In the genomic region with DNA sequence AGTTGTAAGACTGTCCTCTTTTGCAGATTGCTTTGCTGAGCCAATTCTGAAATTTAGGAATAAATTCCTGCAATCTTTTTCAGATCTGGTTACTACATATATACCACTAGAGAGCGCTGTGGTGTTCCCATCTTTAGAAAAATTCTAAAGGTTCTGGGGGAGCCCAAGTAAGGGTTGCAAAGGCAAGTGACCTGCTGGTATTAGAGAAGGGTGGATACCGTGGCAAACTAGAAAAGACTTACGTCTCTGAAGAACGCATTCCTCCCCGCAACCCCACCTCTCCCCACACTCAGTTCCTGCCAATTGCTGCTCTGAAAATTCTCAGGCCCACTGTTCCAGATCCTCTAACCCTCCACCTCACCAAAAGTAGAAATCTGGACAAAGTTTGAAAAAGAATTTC, we compare ENCODE assay signal across 8 cellular contexts. TPM values are rescaled to one million over a fixed set of nuclear protein-coding genes. Genes with fewer than 3 reads are reported as not detected.
DNase-seq lines count a peak whose midpoint lies in the region; ATAC-seq and TF ChIP-seq lines count a peak whose summit lies in the region.

No MANE protein-coding gene starts in this region.

- H3K9me3 Mint-ChIP-seq in stimulated activated naive CD8-positive, alpha-beta T cell treated with anti-CD3 and anti-CD28 coated beads, Interleukin-15, Interleukin-2, amounts not matched to agents 100 ng/mL and 50 ng/mL, for 24 hours = no peaks in the 10 kb centered on the region

- H4K20me1 ChIP-seq in smooth muscle cell (ENCODE audit: low read depth) = no peaks in the 10 kb centered on the region

- H3K27me3 Mint-ChIP-seq in stimulated activated naive CD8-positive, alpha-beta T cell treated with anti-CD3 and anti-CD28 coated beads, Interleukin-15, Interleukin-2, amounts not matched to agents 100 ng/mL and 50 ng/mL, for 24 hours = no peaks in the 10 kb centered on the region

- H3K9ac ChIP-seq in smooth muscle cell (ENCODE audit: low read depth) = no peak overlapping the region

- H3K27me3 ChIP-seq in smooth muscle cell (ENCODE audit: low read depth) = no peaks in the 10 kb centered on the region

- no peak overlapping the region for H3K4me2 ChIP-seq in smooth muscle cell

- TF ChIP-seq CTCF in fibroblast of villous mesenchyme (IDR thresholded peaks at IDR 0.05; ENCODE audit: insufficient read depth, low read depth, low read length) (peak; percentile 72), smooth muscle cell (IDR thresholded peaks at IDR 0.05; ENCODE audit: borderline replicate concordance, insufficient read depth, poor library complexity, severe bottlenecking) (peak; percentile 72)

- no peak overlapping the region for H3K4me3 Mint-ChIP-seq in stimulated activated naive CD8-positive, alpha-beta T cell treated with anti-CD3 and anti-CD28 coated beads, Interleukin-15, Interleukin-2, amounts not matched to agents 100 ng/mL and 50 ng/mL, for 24 hours

- no peak for ATAC-seq in stimulated activated naive CD8-positive, alpha-beta T cell treated with anti-CD3 and anti-CD28 coated beads, Interleukin-15, Interleukin-2, amounts not matched to agents 100 U/mL and 50 U/mL, for 24 hours
- ATAC-seq in HG03378 (IDR thresholded peaks at IDR 0.05; ENCODE audit: unreplicated experiment) (peak; percentile 51), GM18873 (IDR thresholded peaks at IDR 0.05; ENCODE audit: low FRiP score, unreplicated experiment) (no peak)

- H3K79me2 ChIP-seq in smooth muscle cell (ENCODE audit: low read depth) = no peaks in the 10 kb centered on the region

- no peak overlapping the region for H2AFZ ChIP-seq in smooth muscle cell (ENCODE audit: low read depth)

- H3F3A ChIP-seq in smooth muscle cell (ENCODE audit: low read depth) = peaks cover 11% of the 10 kb centered on the region

- no peaks in the 10 kb centered on the region for H3K36me3 Mint-ChIP-seq in stimulated activated naive CD8-positive, alpha-beta T cell treated with anti-CD3 and anti-CD28 coated beads, Interleukin-15, Interleukin-2, amounts not matched to agents 100 ng/mL and 50 ng/mL, for 24 hours (ENCODE audit: low read depth)

- H3K4me1 Mint-ChIP-seq in stimulated activated naive CD8-positive, alpha-beta T cell treated with anti-CD3 and anti-CD28 coated beads, Interleukin-15, Interleukin-2, amounts not matched to agents 100 ng/mL and 50 ng/mL, for 24 hours (ENCODE audit: low read depth) = no peaks in the 10 kb centered on the region

- DNase-seq in stimulated activated naive CD8-positive, alpha-beta T cell treated with anti-CD3 and anti-CD28 coated beads, Interleukin-15, Interleukin-2, amounts not matched to agents 100 U/mL and 50 U/mL, for 24 hours = no peak
- DNase-seq in SW 1271 (lab: John Stamatoyannopoulos, UW) (peak; percentile 28 to 55), fibroblast of villous mesenchyme (ENCODE audit: low read depth) (peak; percentile 44), smooth muscle cell (lab: John Stamatoyannopoulos, UW; ENCODE audit: unreplicated experiment) (no peak), NCI-H1930 (lab: John Stamatoyannopoulos, UW) (no peak)

- H3K27ac Mint-ChIP-seq in stimulated activated naive CD8-positive, alpha-beta T cell treated with anti-CD3 and anti-CD28 coated beads, Interleukin-15, Interleukin-2, amounts not matched to agents 100 ng/mL and 50 ng/mL, for 24 hours = peak overlapping the region; percentile 6

- 25% methylated on average over 5 of the region's 5 CpGs for WGBS in smooth muscle cell (ENCODE audit: low lambda C conversion rate)

- no peak overlapping the region for H3K27ac ChIP-seq in smooth muscle cell (ENCODE audit: low read depth)

- no peaks in the 10 kb centered on the region for H3K36me3 ChIP-seq in smooth muscle cell (ENCODE audit: low read depth)

- peaks cover 6% of the 10 kb centered on the region for H3K4me1 ChIP-seq in smooth muscle cell (ENCODE audit: low read depth)

- H3K4me3 ChIP-seq in fibroblast of villous mesenchyme (ENCODE audit: low read depth, low read length) = no peak overlapping the region
- no peak overlapping the region for H3K4me3 ChIP-seq in smooth muscle cell

- H3K9me3 ChIP-seq in smooth muscle cell (replicated peaks; ENCODE audit: low read depth) = no peaks in the 10 kb centered on the region

RNA-seq across cellular contexts. Expression of a gene that starts 48.5 kb away (rescaled TPM):
- under 0.01 TPM in 1 of 2 replicates, not detected in the other for total RNA-seq in fibroblast of villous mesenchyme
- total RNA-seq in smooth muscle cell = 0.18 and 0.63 TPM in 2 replicates
- 0.14 and 1.3 TPM in 2 replicates for polyA plus RNA-seq in smooth muscle cell

Comparison
In these comparisons a context has a peak if more than half of its experiments do, and no peak if none do; other contexts are left out.
1. DNase-seq: peak in SW 1271 (2 of 2) and fibroblast of villous mesenchyme (single experiment); none in stimulated activated naive CD8-positive, alpha-beta T cell treated with anti-CD3 and anti-CD28 coated beads, Interleukin-15, Interleukin-2, amounts not matched to agents 100 U/mL and 50 U/mL, for 24 hours (single experiment), smooth muscle cell (single experiment) and NCI-H1930 (0 of 2).